31 cellular contexts compared by ENCODE assay signal in the genomic region with DNA sequence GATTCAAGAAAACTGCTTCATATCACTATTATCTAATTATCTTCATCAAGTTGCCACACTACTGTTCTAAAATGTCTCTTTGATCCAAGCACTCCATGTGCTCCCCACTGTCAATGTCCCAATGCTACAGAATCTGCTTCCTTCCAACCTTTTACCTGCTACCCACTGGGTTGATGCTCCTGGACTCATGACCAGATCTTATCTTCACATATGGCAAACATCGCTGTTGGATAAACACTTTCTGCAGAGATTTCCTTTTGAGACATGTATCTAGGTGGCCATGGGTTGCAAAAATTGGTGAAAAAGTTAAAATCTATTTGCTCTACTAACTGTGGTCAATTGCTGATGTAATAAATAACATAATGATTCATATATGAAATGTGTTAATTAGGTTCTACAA. TPM values are rescaled to one million over a fixed set of nuclear protein-coding genes. Genes with fewer than 3 reads are reported as not detected.
DNase-seq lines count a peak whose midpoint lies in the region; ATAC-seq, FAIRE-seq and TF ChIP-seq lines count a peak whose summit lies in the region.
"Had no signal": no experiment of that assay in that cellular context is flagged by ENCODE, and none has a peak within 500 bp of the region (broad histone marks: within the 10 kb centered on the region; RNA-seq: fewer than 3 reads in every experiment).

No MANE protein-coding gene starts in this region.

- H3K9me3 ChIP-seq in A549 (peaks cover 4% of the 10 kb centered on the region; the same call in 1 of the 3 replicates), IMR-90 (ENCODE audit: control insufficient read depth, insufficient read depth, low read length) (no peaks in the 10 kb centered on the region), muscle layer of duodenum (ENCODE audit: control insufficient read depth in 1 of 2, low read length in 2 of 2) (no peaks in the 10 kb centered on the region)
- H3K9me3 ChIP-seq: BE2C had no signal

- DNase-seq in A549 (ENCODE audit: low read depth in 1 of 2, low spot score in 1 of 2) (peak in 1 of 2 experiments; percentile 7), IMR-90 (no peak), chondrocyte (ENCODE audit: low spot score) (no peak), D341Med (ENCODE audit: low spot score) (no peak), activated gamma-delta T cell (lab: John Stamatoyannopoulos, UW) (no peak)
- DNase-seq: activated CD4-positive, alpha-beta T cell treated with anti-CD3 and anti-CD28 coated beads, Interleukin-2, amount 50 U/mL, for 4 hours; activated naive CD4-positive, alpha-beta T cell; activated naive CD8-positive, alpha-beta T cell treated with anti-CD3 and anti-CD28 coated beads, Interleukin-2, amount 50 U/mL, for 24 hours; activated T-cell treated with anti-CD3 and anti-CD28 coated beads, Interleukin-2, amount 50 U/mL, for 72 hours; BE2C; cerebellar nuclear complex; hippocampal formation; left cardiac atrium; NCI-H1092 treated with DMSO at 0.1 percent for 48 hours; NCI-H1694 treated with DMSO at 0.1 percent for 48 hours; NCI-H2171; NCI-H82; RPMI8226; stimulated activated CD4-positive, alpha-beta T cell treated with anti-CD3 and anti-CD28 coated beads, Interleukin-1b, Interleukin-23, amount 100 ng/mL, for 48 hours; stimulated activated naive CD8-positive, alpha-beta T cell treated with anti-CD3 and anti-CD28 coated beads, Interleukin-15, amount 100 ng/mL, for 72 hours had no signal

- peak overlapping the region; percentile 78 for H2BK5ac ChIP-seq in IMR-90 (ENCODE audit: low read depth, low read length, poor library complexity, severe bottlenecking)

- H3K18ac ChIP-seq in IMR-90 (ENCODE audit: low read depth, low read length), result peak overlapping the region; percentile 100

- FAIRE-seq in A549 (lab: Jason Lieb, UNC), result no peak
- FAIRE-seq: endometrium, G401.6, K562, TTC549 had no signal

- H3K4me1 Mint-ChIP-seq in chondrocyte (ENCODE audit: low read depth), result peaks cover 37% of the 10 kb centered on the region
- H3K4me1 Mint-ChIP-seq: activated naive CD8-positive, alpha-beta T cell treated with anti-CD3 and anti-CD28 coated beads, Interleukin-2, amount 50 U/mL, for 24 hours; stimulated activated naive CD8-positive, alpha-beta T cell treated with anti-CD3 and anti-CD28 coated beads, Interleukin-15, amount 100 ng/mL, for 72 hours had no signal

- H3K4me1 ChIP-seq in A549, result peaks cover 30% of the 10 kb centered on the region
- H3K4me1 ChIP-seq in IMR-90 (ENCODE audit: control insufficient read depth, insufficient read depth, low read length), result peaks cover 5% of the 10 kb centered on the region; the same call in 1 of the 2 replicates
- H3K4me1 ChIP-seq in muscle layer of duodenum (ENCODE audit: control insufficient read depth in 1 of 2, insufficient read depth in 2 of 2, low read length in 2 of 2), result peaks cover 9 to 11% of the 10 kb centered on the region in 2 donors

- no peak overlapping the region for H3K4me3 Mint-ChIP-seq in chondrocyte (ENCODE audit: unreplicated experiment)
- H3K4me3 Mint-ChIP-seq: activated naive CD8-positive, alpha-beta T cell treated with anti-CD3 and anti-CD28 coated beads, Interleukin-2, amount 50 U/mL, for 24 hours; activated T-cell treated with anti-CD3 and anti-CD28 coated beads, Interleukin-2, amount 50 U/mL, for 72 hours; neural crest cell; stimulated activated naive CD8-positive, alpha-beta T cell treated with anti-CD3 and anti-CD28 coated beads, Interleukin-15, amount 100 ng/mL, for 72 hours; T-helper 1 cell treated with Interleukin-12 subunit alpha and Interleukin-12 subunit beta and Interleukin-4 antibody, amounts not matched to agents 30 μg/mL and 1 μg/mL, for 36 hours had no signal

- H2BK15ac ChIP-seq in IMR-90 (ENCODE audit: low read depth, low read length), result peak overlapping the region; percentile 87

- in situ Hi-C loops in IMR-90 (cut with MboI; ENCODE audit: low sequenced_read_pairs), result no loop called here

- POLR2A ChIA-PET in A549 (lab: Yijun Ruan, JAX), result no interaction called here
- POLR2A ChIA-PET in IMR-90 (lab: Charles Lee; ENCODE audit: unreplicated experiment), result no interaction called here

- H3K27me3 Mint-ChIP-seq in chondrocyte (ENCODE audit: low read depth), result no peaks in the 10 kb centered on the region
- H3K27me3 Mint-ChIP-seq: activated naive CD8-positive, alpha-beta T cell treated with anti-CD3 and anti-CD28 coated beads, Interleukin-2, amount 50 U/mL, for 24 hours; stimulated activated naive CD8-positive, alpha-beta T cell treated with anti-CD3 and anti-CD28 coated beads, Interleukin-15, amount 100 ng/mL, for 72 hours had no signal

- H3K4ac ChIP-seq in IMR-90 (ENCODE audit: low read depth, low read length), result peak overlapping the region; percentile 91

- TF ChIP-seq POLR2A in A549 (IDR thresholded peaks at IDR 0.05; ENCODE audit: low read length) (no peak), IMR-90 (IDR thresholded peaks at IDR 0.05; ENCODE audit: low read depth, low read length) (no peak)

- peak overlapping the region; percentile 78 for H3K4me2 ChIP-seq in A549
- no peak overlapping the region; the same call in 1 of the 2 replicates for H3K4me2 ChIP-seq in IMR-90 (ENCODE audit: low read depth, low read length)

- no peaks in the 10 kb centered on the region for H3K27me3 ChIP-seq in IMR-90 (ENCODE audit: control insufficient read depth, insufficient read depth, low read length)
- no peaks in the 10 kb centered on the region for H3K27me3 ChIP-seq in muscle layer of duodenum (ENCODE audit: low read depth, low read length)
- H3K27me3 ChIP-seq: BE2C had no signal

- peak overlapping the region; percentile 80 for H3K23ac ChIP-seq in IMR-90 (ENCODE audit: low read depth, low read length)

- H3K9me3 Mint-ChIP-seq in chondrocyte (ENCODE audit: low read depth), result peaks cover 6% of the 10 kb centered on the region
- H3K9me3 Mint-ChIP-seq: activated naive CD8-positive, alpha-beta T cell treated with anti-CD3 and anti-CD28 coated beads, Interleukin-2, amount 50 U/mL, for 24 hours; neural crest cell; T-helper 1 cell treated with Interleukin-12 subunit alpha and Interleukin-12 subunit beta and Interleukin-4 antibody, amounts not matched to agents 30 μg/mL and 1 μg/mL, for 36 hours had no signal

- no peaks in the 10 kb centered on the region for H4K20me1 ChIP-seq in IMR-90 (ENCODE audit: insufficient read depth, low read length)

- peak overlapping the region; percentile 65 for H4K91ac ChIP-seq in IMR-90 (ENCODE audit: insufficient read depth, low read depth, low read length)

- H3K27ac ChIP-seq in A549, result peak overlapping the region; percentile 88 to 98
- peak overlapping the region; percentile 79 for H3K27ac ChIP-seq in IMR-90 (ENCODE audit: insufficient read depth, low read length)
- H3K27ac ChIP-seq in muscle layer of duodenum (ENCODE audit: low read length), result peak overlapping the region; percentile 76
- H3K27ac ChIP-seq: SK-N-MC had no signal

- no TSS peak for BruUV-seq in IMR-90 (replicated peaks; lab: Mats Ljungman, UMichigan)

- TF ChIP-seq CTCF in A549 (IDR thresholded peaks at IDR 0.05), result no peak
- no peak for TF ChIP-seq CTCF in IMR-90 (conservative IDR thresholded peaks at IDR 0.05; ENCODE audit: low read depth, low read length)
- TF ChIP-seq CTCF in chondrocyte (IDR thresholded peaks at IDR 0.05), result no peak

- CTCF ChIA-PET in A549 (lab: Yijun Ruan, JAX) (no interaction called here), IMR-90 (lab: Yijun Ruan, JAX) (no interaction called here)

- dilution Hi-C loops in IMR-90 (cut with HindIII; ENCODE audit: low sequenced_read_pairs, unreplicated experiment), result no loop called here

- H2AFZ ChIP-seq in IMR-90 (replicated peaks; ENCODE audit: low read length, poor library complexity), result peak overlapping the region; percentile 29

- peak overlapping the region; percentile 97 for H2BK120ac ChIP-seq in IMR-90 (ENCODE audit: low read depth, low read length)

- H2AK5ac ChIP-seq in IMR-90 (ENCODE audit: low read depth, low read length), result peak overlapping the region; percentile 93

- H4K8ac ChIP-seq in IMR-90 (ENCODE audit: low read depth in 2 of 2, low read length in 2 of 2), result peak overlapping the region; percentile 50 to 84; a peak in 3 of 4 replicates

- no peaks in the 10 kb centered on the region for H3K79me1 ChIP-seq in IMR-90 (ENCODE audit: low read depth in 1 of 2, low read length in 2 of 2)

- peak overlapping the region; percentile 89 for H2BK20ac ChIP-seq in IMR-90 (ENCODE audit: low read depth, low read length)

- H3K27ac Mint-ChIP-seq in chondrocyte (ENCODE audit: unreplicated experiment), result peak overlapping the region; percentile 72
- H3K27ac Mint-ChIP-seq: activated naive CD8-positive, alpha-beta T cell treated with anti-CD3 and anti-CD28 coated beads, Interleukin-2, amount 50 U/mL, for 24 hours; activated T-cell treated with anti-CD3 and anti-CD28 coated beads, Interleukin-2, amount 50 U/mL, for 72 hours; stimulated activated naive CD8-positive, alpha-beta T cell treated with anti-CD3 and anti-CD28 coated beads, Interleukin-15, amount 100 ng/mL, for 72 hours; T-helper 1 cell treated with Interleukin-12 subunit alpha and Interleukin-12 subunit beta and Interleukin-4 antibody, amounts not matched to agents 30 μg/mL and 1 μg/mL, for 36 hours had no signal

- H3K36me3 ChIP-seq in IMR-90 (ENCODE audit: control insufficient read depth, insufficient read depth, low read length), result no peaks in the 10 kb centered on the region
- peaks cover 0 to 5% of the 10 kb centered on the region in 2 donors for H3K36me3 ChIP-seq in muscle layer of duodenum (ENCODE audit: control insufficient read depth in 1 of 2, insufficient read depth in 2 of 2, low read length in 2 of 2)
- H3K36me3 ChIP-seq: BE2C had no signal

- peak overlapping the region; percentile 94; the same call in 1 of the 2 replicates for H4K5ac ChIP-seq in IMR-90 (ENCODE audit: low read depth, low read length)

- ATAC-seq in A549 (no peak), IMR-90 (ENCODE audit: low read depth) (no peak), HG02759 (IDR thresholded peaks at IDR 0.05; ENCODE audit: unreplicated experiment) (no peak), HG03378 (IDR thresholded peaks at IDR 0.05; ENCODE audit: unreplicated experiment) (no peak)
- ATAC-seq: activated CD4-positive, CD25-positive, alpha-beta regulatory T cell treated with anti-CD3 and anti-CD28 coated beads, Interleukin-2, amount 50 U/mL, for 24 hours; activated naive CD8-positive, alpha-beta T cell treated with anti-CD3 and anti-CD28 coated beads, Interleukin-2, amount 50 U/mL, for 24 hours; activated T-cell treated with anti-CD3 and anti-CD28 coated beads, Interleukin-2, amount 50 U/mL, for 72 hours; K562; left cardiac atrium; stimulated activated naive CD8-positive, alpha-beta T cell treated with anti-CD3 and anti-CD28 coated beads, Interleukin-15, amount 100 ng/mL, for 72 hours had no signal

- no peak for TF ChIP-seq RAD21 in A549 (conservative IDR thresholded peaks at IDR 0.05 in 1 of 2, IDR thresholded peaks at IDR 0.05 in 1 of 2)
- TF ChIP-seq RAD21 in IMR-90 (IDR thresholded peaks at IDR 0.05; ENCODE audit: low read length), result no peak

- no peak overlapping the region for H2AK9ac ChIP-seq in IMR-90 (replicated peaks; ENCODE audit: low read depth, low read length, poor library complexity)

- H3K9me1 ChIP-seq in IMR-90 (ENCODE audit: insufficient read depth, low read length), result peaks cover 4% of the 10 kb centered on the region; the same call in 1 of the 2 replicates

- no peak for TF ChIP-seq EP300 in A549 (IDR thresholded peaks at IDR 0.05)

- intact Hi-C loops in IMR-90 (cut with micrococcal nuclease), result no loop called here

- peak overlapping the region; percentile 93 for H3K14ac ChIP-seq in IMR-90 (replicated peaks; ENCODE audit: low read depth, low read length)

- H3K4me3 ChIP-seq in A549, result peak overlapping the region; percentile 5; the same call in 1 of the 3 replicates
- H3K4me3 ChIP-seq in IMR-90 (ENCODE audit: insufficient read depth, low read depth, low read length), result no peak overlapping the region
- no peak overlapping the region for H3K4me3 ChIP-seq in muscle layer of duodenum (ENCODE audit: low read depth in 1 of 2, low read length in 2 of 2)
- H3K4me3 ChIP-seq: K562, SK-N-MC had no signal

- H3K56ac ChIP-seq in IMR-90 (ENCODE audit: extremely low read depth, insufficient read depth, low read length), result peak overlapping the region; percentile 39; the same call in 1 of the 2 replicates

- WGBS in A549 (ENCODE audit: missing lambda C conversion rate), result 67% methylated on average over 1 of the region's 1 CpG
- WGBS in IMR-90 (ENCODE audit: extremely low coverage in 2 of 2, insufficient read length in 1 of 2), 2 experiments, result no CpG with 5 or more reads among the region's 1 CpG

- no peak overlapping the region for H3K9ac ChIP-seq in IMR-90 (ENCODE audit: low read depth, low read length)

- no peaks in the 10 kb centered on the region for H3K36me3 Mint-ChIP-seq in chondrocyte (ENCODE audit: low read depth)

RNA-seq across cellular contexts. Expression of gene SEMA3C, which starts 24.5 kb away (rescaled TPM):
- 208 and 212 TPM in 2 replicates for polyA plus RNA-seq in A549 (2011; rRNA removed)
- 38.1 and 39.8 TPM in 2 replicates for polyA plus RNA-seq in A549 (2012; cell fraction: cytosol; rRNA removed)
- polyA plus RNA-seq in A549 (2012; cell fraction: nucleus; rRNA removed), result 42.9 and 51.9 TPM in 2 replicates
- polyA plus RNA-seq in A549 (2017; fragmentation: RNase III; extraction: RNeasy Plus Mini Kit Qiagen cat#74134 plus additional on column Dnase treatment), result 78.1 to 79.2 TPM (median 78.2 TPM) in 3 replicates
- 300 and 317 TPM in 2 replicates for polyA minus RNA-seq in A549 (2011; rRNA and poly(A)+ RNA removed)
- 97.1 and 116 TPM in 2 replicates for total RNA-seq in IMR-90 (2012; rRNA removed)
- polyA plus RNA-seq in IMR-90 (2012; rRNA removed), result 19.3 and 21.2 TPM in 2 replicates
- 9.7 and 16.1 TPM in 2 replicates for polyA plus RNA-seq in IMR-90 (2012; cell fraction: cytosol; rRNA removed)
- 8.7 and 33.3 TPM in 2 replicates for polyA plus RNA-seq in IMR-90 (2012; cell fraction: nucleus; rRNA removed; ENCODE audit: low replicate concordance)
- 77.4 to 155 TPM (median 80.0 TPM) in 3 replicates for total RNA-seq in chondrocyte
- total RNA-seq: activated T-cell treated with anti-CD3 and anti-CD28 coated beads, Interleukin-2, amount 50 U/mL, for 72 hours had no signal
